Comparison of ENCODE assay signal across 8 cellular contexts in the genomic region with DNA sequence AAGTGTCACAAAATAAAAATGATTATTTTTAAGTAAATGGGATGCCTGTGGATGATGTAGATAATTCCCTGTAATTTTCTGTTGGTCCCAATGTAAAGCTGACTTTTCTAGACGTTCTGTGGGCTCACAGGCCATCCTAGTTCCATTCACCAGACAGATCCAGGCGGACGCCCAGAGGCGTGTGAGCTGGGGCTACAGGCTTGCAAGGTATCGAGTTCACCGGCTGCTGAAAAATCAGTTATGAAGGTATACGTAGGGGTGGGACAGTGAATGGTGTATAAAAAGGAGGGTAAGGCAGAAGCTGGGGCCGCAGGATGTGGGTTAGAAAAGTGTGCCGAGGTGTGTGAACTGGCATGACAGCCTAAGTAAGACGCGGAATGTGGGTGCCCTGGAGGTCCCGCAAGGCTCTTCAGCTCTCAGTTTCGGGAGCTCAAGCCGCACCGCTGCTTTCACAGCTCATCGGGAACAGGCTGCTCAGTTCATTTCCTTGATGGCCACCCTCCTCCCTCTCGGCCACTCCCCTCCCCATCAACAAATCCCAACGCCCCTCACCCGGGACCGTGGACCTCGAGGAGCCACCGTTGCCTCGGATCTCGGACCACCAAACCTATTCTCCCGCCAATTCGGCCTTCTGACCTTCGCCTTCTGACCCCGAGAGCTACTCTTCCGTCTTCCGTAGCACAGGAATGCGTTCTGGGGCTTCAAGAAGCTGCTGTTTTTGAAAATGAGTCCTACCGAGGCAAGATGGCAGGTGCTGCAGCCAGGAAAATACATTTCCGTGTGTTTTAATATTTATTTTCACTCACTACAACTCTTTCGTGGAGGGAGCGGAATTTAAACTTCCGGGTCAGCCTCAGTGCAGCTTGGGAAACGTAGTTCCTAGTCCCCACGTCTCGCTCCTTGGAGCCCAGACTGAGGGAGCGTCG. TPM values are rescaled to one million over a fixed set of nuclear protein-coding genes. Genes with fewer than 3 reads are reported as not detected.
A peak's percentile ranks its signal among the peaks of the same experiment; 100 is the strongest.
DNase-seq lines count a peak whose midpoint lies in the region; ATAC-seq and TF ChIP-seq lines count a peak whose summit lies in the region.

A gene with protein sequence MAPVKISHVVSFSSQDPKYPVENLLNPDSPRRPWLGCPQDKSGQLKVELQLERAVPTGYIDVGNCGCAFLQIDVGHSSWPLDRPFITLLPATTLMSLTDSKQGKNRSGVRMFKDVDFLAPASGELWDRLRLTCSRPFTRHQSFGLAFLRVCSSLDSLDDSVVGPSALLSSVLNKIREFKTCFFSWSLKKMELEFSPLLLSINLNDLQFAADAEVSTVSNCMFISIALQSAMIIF (minus strand): TSS at position 782 of the 926 bp plus-strand sequence. CDS start 5,241 bp downstream, outside the sequence.

- DNase-seq in NCI-H1092 treated with DMSO at 0.1 percent for 48 hours (lab: John Stamatoyannopoulos, UW), result peak; percentile 99
- DNase-seq in SKM-1 (lab: John Stamatoyannopoulos, UW; ENCODE audit: unreplicated experiment), result peak; percentile 94
- peak in 54 of 56 donors; percentile 32 to 97 (median 84) for DNase-seq in amygdala (lab: John Stamatoyannopoulos, UW)
- DNase-seq in hepatocyte (ENCODE audit: low spot score), result peak; percentile 90
- DNase-seq in retinal pigment epithelial cell (ENCODE audit: low read depth), result peak; percentile 68
- no peak for DNase-seq in cortex of kidney (lab: John Stamatoyannopoulos, UW)

- H3K4me2 ChIP-seq in hepatocyte, result peak within 1 kb of the TSS; percentile 94

- H3K9me3 ChIP-seq in hepatocyte (ENCODE audit: low read depth), result no peaks in the 10 kb centered on the region

- H3K9me2 ChIP-seq in hepatocyte (replicated peaks; ENCODE audit: insufficient read depth), result no peaks in the 10 kb centered on the region

- peak; percentile 71 for ATAC-seq in HG02678 (IDR thresholded peaks at IDR 0.05; ENCODE audit: unreplicated experiment)

- peaks cover 4% of the 10 kb centered on the region for H4K20me1 ChIP-seq in hepatocyte (ENCODE audit: insufficient read depth, poor library complexity, severe bottlenecking)

- peak within 1 kb of the TSS; percentile 78 for H2AFZ ChIP-seq in hepatocyte

- peaks cover 9% of the 10 kb centered on the region for H3K4me1 ChIP-seq in hepatocyte (ENCODE audit: insufficient read depth)

- peaks cover 56% of the 10 kb centered on the region for H3K79me2 ChIP-seq in hepatocyte

- H3K36me3 ChIP-seq in hepatocyte (replicated peaks; ENCODE audit: insufficient read depth, low read depth), result no peaks in the 10 kb centered on the region

- H3K27me3 ChIP-seq in hepatocyte, result no peaks in the 10 kb centered on the region

- H3K27ac ChIP-seq in hepatocyte, result peak within 1 kb of the TSS; percentile 90

- TF ChIP-seq CTCF in hepatocyte (IDR thresholded peaks at IDR 0.05; ENCODE audit: poor library complexity) (no peak), retinal pigment epithelial cell (conservative IDR thresholded peaks at IDR 0.05; ENCODE audit: low read depth, low read length) (no peak)

- H3K4me3 ChIP-seq in hepatocyte (peak within 1 kb of the TSS; percentile 70), retinal pigment epithelial cell (ENCODE audit: low read length) (peak within 1 kb of the TSS; percentile 86)

- WGBS in hepatocyte (ENCODE audit: low lambda C conversion rate, missing lambda C conversion rate), result under 1% methylated on average over 40 of the region's 41 CpGs

- peak; percentile 46 for TF ChIP-seq POLR2A in GM15510 (IDR thresholded peaks at IDR 0.05; ENCODE audit: borderline replicate concordance, extremely low read depth, insufficient read length)

RNA-seq across cellular contexts. Expression of the gene that starts here (rescaled TPM):
- 5.9 and 9.7 TPM in 2 replicates for total RNA-seq in hepatocyte
- polyA plus RNA-seq in hepatocyte, result 1.6 and 7.1 TPM in 2 replicates
